In the genomic region with DNA sequence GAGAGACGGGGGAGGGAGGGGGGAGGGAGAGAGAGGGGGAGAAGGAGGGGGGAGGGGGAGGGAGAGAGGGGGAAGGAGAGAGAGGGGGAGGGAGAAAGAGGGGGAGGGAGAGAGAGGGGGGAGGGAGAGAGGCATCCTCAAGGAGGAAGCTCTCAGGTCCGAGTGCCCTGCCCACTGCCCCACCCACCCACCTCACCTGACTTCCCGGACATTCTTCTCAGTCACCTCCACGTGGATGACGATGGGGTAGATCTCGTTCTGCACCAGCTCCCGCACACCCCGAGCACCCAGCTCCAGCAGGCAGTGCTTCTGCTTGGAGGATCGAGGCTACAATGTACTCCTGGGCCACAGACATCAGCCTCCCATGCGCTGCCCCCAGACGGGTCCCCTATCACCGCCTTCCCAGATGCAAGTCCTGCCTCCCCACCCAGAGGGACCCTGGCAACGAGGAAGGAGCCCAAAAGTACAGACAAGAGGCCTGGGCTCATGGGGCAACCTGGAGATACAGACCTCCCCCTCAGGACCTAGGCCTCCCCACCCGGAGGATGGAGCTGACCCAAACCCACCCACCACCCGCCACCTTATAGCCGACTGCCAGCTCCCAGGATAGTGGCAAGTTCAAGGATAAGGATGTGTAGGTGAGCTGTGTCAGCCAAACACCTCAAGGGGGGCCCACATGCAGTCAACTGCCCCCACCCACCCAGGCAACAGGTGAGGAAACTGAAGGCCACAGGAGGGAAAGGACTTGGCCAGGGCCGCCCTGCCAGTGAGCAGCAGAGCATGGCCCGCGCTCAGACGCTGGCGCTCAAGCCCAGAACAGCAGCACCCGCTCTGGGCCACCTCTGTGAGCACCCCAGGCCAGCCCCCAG, we compare ENCODE assay signal across 17 cellular contexts. TPM values are rescaled to one million over a fixed set of nuclear protein-coding genes. Genes with fewer than 3 reads are reported as not detected.
"Had no signal": no experiment of that assay in that cellular context is flagged by ENCODE, and none has a peak within 500 bp of the region (broad histone marks: within the 10 kb centered on the region; RNA-seq: fewer than 3 reads in every experiment).

No MANE protein-coding gene starts in this region.

- H3K27me3 ChIP-seq: breast epithelium, hepatocyte, left lung, uterus had no signal

- H3K9me3 ChIP-seq: breast epithelium, esophagus squamous epithelium, left lung, sigmoid colon, tibial artery, uterus had no signal

- FAIRE-seq: astrocyte, islet of Langerhans had no signal

- H3K4me2 ChIP-seq: hepatocyte had no signal

- H3K4me3 ChIP-seq: breast epithelium, esophagus squamous epithelium, hepatocyte, left lung, sigmoid colon, tibial artery, uterus had no signal

- H3K79me2 ChIP-seq: hepatocyte had no signal

- H3K27ac ChIP-seq: breast epithelium, esophagus squamous epithelium, hepatocyte, left lung, sigmoid colon, tibial artery, uterus had no signal

- DNase-seq: activated CD4-positive, CD25-positive, alpha-beta regulatory T cell; cerebellar nuclear complex; esophagus squamous epithelium; left lung; nucleus accumbens; sigmoid colon; tibial artery; uterus had no signal

- H3K4me1 ChIP-seq: breast epithelium, tibial artery, uterus had no signal

- H2AFZ ChIP-seq: hepatocyte had no signal

- H3K9me3 Mint-ChIP-seq: activated CD4-positive, alpha-beta T cell treated with anti-CD3 and anti-CD28 coated beads, Interleukin-2, amount 10 ng/mL, durations not matched to agents 24 days and 14 days; activated T-cell treated with anti-CD3 and anti-CD28 coated beads, Interleukin-2, amount 50 U/mL, for 4 hours; mesothelial cell of epicardium; nephron; T-cell had no signal

- H3K27ac Mint-ChIP-seq: activated CD4-positive, alpha-beta T cell treated with anti-CD3 and anti-CD28 coated beads, Interleukin-2, amount 10 ng/mL, durations not matched to agents 24 days and 14 days; mesothelial cell of epicardium had no signal

- H3K27me3 Mint-ChIP-seq: activated CD4-positive, alpha-beta T cell treated with anti-CD3 and anti-CD28 coated beads, Interleukin-2, amount 10 ng/mL, durations not matched to agents 24 days and 14 days had no signal

- H3K4me3 Mint-ChIP-seq: activated CD4-positive, alpha-beta T cell treated with anti-CD3 and anti-CD28 coated beads, Interleukin-2, amount 10 ng/mL, durations not matched to agents 24 days and 14 days; activated T-cell treated with anti-CD3 and anti-CD28 coated beads, Interleukin-2, amount 50 U/mL, for 4 hours; mesothelial cell of epicardium; nephron had no signal

- H3K36me3 ChIP-seq: breast epithelium, sigmoid colon, tibial artery, uterus had no signal

- H3K36me3 Mint-ChIP-seq: T-cell had no signal

RNA-seq across cellular contexts. Expression of a gene that starts 27.4 kb away (rescaled TPM):
- total RNA-seq: activated CD4-positive, alpha-beta T cell treated with anti-CD3 and anti-CD28 coated beads, Interleukin-2, amount 10 ng/mL, durations not matched to agents 24 days and 14 days had no signal
